ENCODE assay signal across 1 cellular context in genomic region chr12:49060237-49061156, GRCh38.
A peak's percentile ranks its signal among the peaks of the same experiment; 100 is the strongest.
TF ChIP-seq lines count a peak whose summit lies in the region.

KMT2D (minus strand) TSS chr12:49060794; CDS start chr12:49055324, 5,470 bp downstream.

TF ChIP-seq in HepG2, 621 proteins besides CTCF, POLR2A, EP300 and RAD21 (continued from another document and continues in another):
- TF ChIP-seq PAX8 (CRISPR knock-in tag; IDR thresholded peaks at IDR 0.05; ENCODE audit: borderline replicate concordance) (peak; percentile 40; the same call in 1 of the 2 replicates), ZBTB7B (CRISPR knock-in tag; IDR thresholded peaks at IDR 0.05) (peak; percentile 88), U2AF1 (optimal IDR thresholded peaks at IDR 0.05; ENCODE audit: low read depth, low read length) (peak; percentile 83), ZNF263 (CRISPR knock-in tag; IDR thresholded peaks at IDR 0.05) (peak; percentile 12; the same call in 1 of the 2 replicates), RAD51 (IDR thresholded peaks at IDR 0.05; ENCODE audit: borderline replicate concordance) (no peak), NKX3-1 (CRISPR knock-in tag; IDR thresholded peaks at IDR 0.05) (no peak), HBP1 (CRISPR knock-in tag; IDR thresholded peaks at IDR 0.05; ENCODE audit: low read depth) (peak; percentile 60; the same call in 1 of the 2 replicates), NRL (CRISPR knock-in tag; IDR thresholded peaks at IDR 0.05; ENCODE audit: borderline replicate concordance) (no peak; the same call in none of the 2 replicates), SUZ12 (IDR thresholded peaks at IDR 0.05; ENCODE audit: low read depth, low read length) (no peak), ZNF709 (CRISPR knock-in tag; IDR thresholded peaks at IDR 0.05) (peak; percentile 56; the same call in 1 of the 2 replicates), ZNF414 (CRISPR knock-in tag; IDR thresholded peaks at IDR 0.05) (peak; percentile 97), JUND (CRISPR knock-in tag; IDR thresholded peaks at IDR 0.05) (no peak; the same call in 1 of the 2 replicates), ZNF780A (CRISPR knock-in tag; IDR thresholded peaks at IDR 0.05) (peak; percentile 90; the same call in 1 of the 2 replicates), ZNF703 (CRISPR knock-in tag; IDR thresholded peaks at IDR 0.05; ENCODE audit: borderline replicate concordance) (peak; percentile 78; the same call in 1 of the 2 replicates), CHD4 (IDR thresholded peaks at IDR 0.05; ENCODE audit: borderline replicate concordance, low read length) (no peak), ZNF616 (CRISPR knock-in tag; IDR thresholded peaks at IDR 0.05; ENCODE audit: low read depth) (peak; percentile 74), REL (CRISPR knock-in tag; conservative IDR thresholded peaks at IDR 0.05) (peak; percentile 82; the same call in 1 of the 2 replicates), ZNF512B (CRISPR knock-in tag; IDR thresholded peaks at IDR 0.05; ENCODE audit: borderline replicate concordance) (0 out of 2 replicates have a peak, but pooled peaks have one; percentile 51), NR3C1 (CRISPR knock-in tag; IDR thresholded peaks at IDR 0.05) (no peak), XRCC5 (optimal IDR thresholded peaks at IDR 0.05; ENCODE audit: low read length) (peak; percentile 97), SNAI1 (CRISPR knock-in tag; IDR thresholded peaks at IDR 0.05; ENCODE audit: borderline replicate concordance) (0 out of 2 replicates have a peak, but pooled peaks have one; percentile 51), KAT7 (CRISPR knock-in tag; IDR thresholded peaks at IDR 0.05; ENCODE audit: borderline replicate concordance) (peak; percentile 89; the same call in 1 of the 2 replicates), KDM4B (CRISPR knock-in tag; IDR thresholded peaks at IDR 0.05) (0 out of 2 replicates have a peak, but pooled peaks have one; percentile 79), EEA1 (CRISPR knock-in tag; IDR thresholded peaks at IDR 0.05; ENCODE audit: borderline replicate concordance) (0 out of 2 replicates have a peak, but pooled peaks have one; percentile 64), NFYB (CRISPR knock-in tag; IDR thresholded peaks at IDR 0.05) (peak; percentile 33; the same call in 1 of the 2 replicates), MXI1 (IDR thresholded peaks at IDR 0.05; ENCODE audit: borderline replicate concordance, low read depth, low read length) (peak; percentile 96), FOXC1 (CRISPR knock-in tag; IDR thresholded peaks at IDR 0.05; ENCODE audit: borderline replicate concordance) (peak; percentile 84), ZNF121 (CRISPR knock-in tag; IDR thresholded peaks at IDR 0.05) (no peak), FOXJ3 (CRISPR knock-in tag; IDR thresholded peaks at IDR 0.05; ENCODE audit: borderline replicate concordance) (peak; percentile 44; the same call in 1 of the 2 replicates), RELA (CRISPR knock-in tag; IDR thresholded peaks at IDR 0.05) (no peak), ZNF274 (CRISPR knock-in tag; IDR thresholded peaks at IDR 0.05) (peak; percentile 54; the same call in 1 of the 2 replicates), ZNF362 (CRISPR knock-in tag; IDR thresholded peaks at IDR 0.05; ENCODE audit: borderline replicate concordance) (peak; percentile 58; the same call in 1 of the 2 replicates), ZNF44 (CRISPR knock-in tag; IDR thresholded peaks at IDR 0.05) (no peak), HOXA3 (CRISPR knock-in tag; IDR thresholded peaks at IDR 0.05) (peak; percentile 87), ZNF24 (IDR thresholded peaks at IDR 0.05) (peak; percentile 74; the same call in 1 of the 2 replicates), BRCA1 (CRISPR knock-in tag; IDR thresholded peaks at IDR 0.05) (no peak), ZNF124 (CRISPR knock-in tag; IDR thresholded peaks at IDR 0.05) (0 out of 2 replicates have a peak, but pooled peaks have one; percentile 52), ZNF761 (CRISPR knock-in tag; conservative IDR thresholded peaks at IDR 0.05) (no peak; the same call in 1 of the 2 replicates), ZEB1 (IDR thresholded peaks at IDR 0.05; ENCODE audit: insufficient replicate concordance, low read depth) (peak; percentile 72), ZNF256 (CRISPR knock-in tag; conservative IDR thresholded peaks at IDR 0.05) (no peak), ELF4 (CRISPR knock-in tag; IDR thresholded peaks at IDR 0.05; ENCODE audit: borderline replicate concordance) (0 out of 2 replicates have a peak, but pooled peaks have one; percentile 11), FOSL2 (CRISPR knock-in tag; IDR thresholded peaks at IDR 0.05) (peak; percentile 66), ZBTB39 (CRISPR knock-in tag; IDR thresholded peaks at IDR 0.05) (peak; percentile 54; the same call in 1 of the 2 replicates), ISL2 (CRISPR knock-in tag; IDR thresholded peaks at IDR 0.05) (peak; percentile 56; the same call in 1 of the 2 replicates), ESRRA (CRISPR knock-in tag; IDR thresholded peaks at IDR 0.05; ENCODE audit: low read depth) (peak; percentile 68; the same call in 1 of the 2 replicates), BCL6 (CRISPR knock-in tag; IDR thresholded peaks at IDR 0.05) (peak; percentile 70), TAF1 (CRISPR knock-in tag; IDR thresholded peaks at IDR 0.05) (peak; percentile 95), KDM3A (CRISPR knock-in tag; IDR thresholded peaks at IDR 0.05; ENCODE audit: low read depth) (peak; percentile 85; the same call in 1 of the 2 replicates)
- TF ChIP-seq, protein P1, sequence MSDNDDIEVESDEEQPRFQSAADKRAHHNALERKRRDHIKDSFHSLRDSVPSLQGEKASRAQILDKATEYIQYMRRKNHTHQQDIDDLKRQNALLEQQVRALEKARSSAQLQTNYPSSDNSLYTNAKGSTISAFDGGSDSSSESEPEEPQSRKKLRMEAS (IDR thresholded peaks at IDR 0.05) = peak; percentile 98
- TF ChIP-seq, protein P2, sequence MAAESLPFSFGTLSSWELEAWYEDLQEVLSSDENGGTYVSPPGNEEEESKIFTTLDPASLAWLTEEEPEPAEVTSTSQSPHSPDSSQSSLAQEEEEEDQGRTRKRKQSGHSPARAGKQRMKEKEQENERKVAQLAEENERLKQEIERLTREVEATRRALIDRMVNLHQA (CRISPR knock-in tag; IDR thresholded peaks at IDR 0.05) = no peak
- TF ChIP-seq, protein P3, sequence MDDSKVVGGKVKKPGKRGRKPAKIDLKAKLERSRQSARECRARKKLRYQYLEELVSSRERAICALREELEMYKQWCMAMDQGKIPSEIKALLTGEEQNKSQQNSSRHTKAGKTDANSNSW (CRISPR knock-in tag; IDR thresholded peaks at IDR 0.05; ENCODE audit: borderline replicate concordance) = no peak
- TF ChIP-seq, protein P4, sequence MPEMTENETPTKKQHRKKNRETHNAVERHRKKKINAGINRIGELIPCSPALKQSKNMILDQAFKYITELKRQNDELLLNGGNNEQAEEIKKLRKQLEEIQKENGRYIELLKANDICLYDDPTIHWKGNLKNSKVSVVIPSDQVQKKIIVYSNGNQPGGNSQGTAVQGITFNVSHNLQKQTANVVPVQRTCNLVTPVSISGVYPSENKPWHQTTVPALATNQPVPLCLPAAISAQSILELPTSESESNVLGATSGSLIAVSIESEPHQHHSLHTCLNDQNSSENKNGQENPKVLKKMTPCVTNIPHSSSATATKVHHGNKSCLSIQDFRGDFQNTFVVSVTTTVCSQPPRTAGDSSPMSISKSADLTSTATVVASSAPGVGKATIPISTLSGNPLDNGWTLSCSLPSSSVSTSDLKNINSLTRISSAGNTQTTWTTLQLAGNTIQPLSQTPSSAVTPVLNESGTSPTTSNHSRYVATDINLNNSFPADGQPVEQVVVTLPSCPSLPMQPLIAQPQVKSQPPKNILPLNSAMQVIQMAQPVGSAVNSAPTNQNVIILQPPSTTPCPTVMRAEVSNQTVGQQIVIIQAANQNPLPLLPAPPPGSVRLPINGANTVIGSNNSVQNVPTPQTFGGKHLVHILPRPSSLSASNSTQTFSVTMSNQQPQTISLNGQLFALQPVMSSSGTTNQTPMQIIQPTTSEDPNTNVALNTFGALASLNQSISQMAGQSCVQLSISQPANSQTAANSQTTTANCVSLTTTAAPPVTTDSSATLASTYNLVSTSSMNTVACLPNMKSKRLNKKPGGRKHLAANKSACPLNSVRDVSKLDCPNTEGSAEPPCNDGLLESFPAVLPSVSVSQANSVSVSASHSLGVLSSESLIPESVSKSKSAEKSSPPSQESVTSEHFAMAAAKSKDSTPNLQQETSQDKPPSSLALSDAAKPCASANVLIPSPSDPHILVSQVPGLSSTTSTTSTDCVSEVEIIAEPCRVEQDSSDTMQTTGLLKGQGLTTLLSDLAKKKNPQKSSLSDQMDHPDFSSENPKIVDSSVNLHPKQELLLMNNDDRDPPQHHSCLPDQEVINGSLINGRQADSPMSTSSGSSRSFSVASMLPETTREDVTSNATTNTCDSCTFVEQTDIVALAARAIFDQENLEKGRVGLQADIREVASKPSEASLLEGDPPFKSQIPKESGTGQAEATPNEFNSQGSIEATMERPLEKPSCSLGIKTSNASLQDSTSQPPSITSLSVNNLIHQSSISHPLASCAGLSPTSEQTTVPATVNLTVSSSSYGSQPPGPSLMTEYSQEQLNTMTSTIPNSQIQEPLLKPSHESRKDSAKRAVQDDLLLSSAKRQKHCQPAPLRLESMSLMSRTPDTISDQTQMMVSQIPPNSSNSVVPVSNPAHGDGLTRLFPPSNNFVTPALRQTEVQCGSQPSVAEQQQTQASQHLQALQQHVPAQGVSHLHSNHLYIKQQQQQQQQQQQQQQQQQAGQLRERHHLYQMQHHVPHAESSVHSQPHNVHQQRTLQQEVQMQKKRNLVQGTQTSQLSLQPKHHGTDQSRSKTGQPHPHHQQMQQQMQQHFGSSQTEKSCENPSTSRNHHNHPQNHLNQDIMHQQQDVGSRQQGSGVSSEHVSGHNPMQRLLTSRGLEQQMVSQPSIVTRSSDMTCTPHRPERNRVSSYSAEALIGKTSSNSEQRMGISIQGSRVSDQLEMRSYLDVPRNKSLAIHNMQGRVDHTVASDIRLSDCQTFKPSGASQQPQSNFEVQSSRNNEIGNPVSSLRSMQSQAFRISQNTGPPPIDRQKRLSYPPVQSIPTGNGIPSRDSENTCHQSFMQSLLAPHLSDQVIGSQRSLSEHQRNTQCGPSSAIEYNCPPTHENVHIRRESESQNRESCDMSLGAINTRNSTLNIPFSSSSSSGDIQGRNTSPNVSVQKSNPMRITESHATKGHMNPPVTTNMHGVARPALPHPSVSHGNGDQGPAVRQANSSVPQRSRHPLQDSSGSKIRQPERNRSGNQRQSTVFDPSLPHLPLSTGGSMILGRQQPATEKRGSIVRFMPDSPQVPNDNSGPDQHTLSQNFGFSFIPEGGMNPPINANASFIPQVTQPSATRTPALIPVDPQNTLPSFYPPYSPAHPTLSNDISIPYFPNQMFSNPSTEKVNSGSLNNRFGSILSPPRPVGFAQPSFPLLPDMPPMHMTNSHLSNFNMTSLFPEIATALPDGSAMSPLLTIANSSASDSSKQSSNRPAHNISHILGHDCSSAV (CRISPR knock-in tag; IDR thresholded peaks at IDR 0.05; ENCODE audit: borderline replicate concordance) = no peak
